Comparison of ENCODE assay signal across 12 cellular contexts in genomic region chr12:77814361-77814760, GRCh38.
"Had no signal": no experiment of that assay in that cellular context is flagged by ENCODE, and none has a peak within 500 bp of the region (broad histone marks: within the 10 kb centered on the region; RNA-seq: fewer than 3 reads in every experiment).

No MANE protein-coding gene starts in this region.

- H3K9me3 ChIP-seq: thoracic aorta had no signal

- H3K4me3 ChIP-seq: hepatocyte, thoracic aorta had no signal

- H3K4me3 Mint-ChIP-seq: activated naive CD8-positive, alpha-beta T cell; endodermal cell; stimulated activated naive CD8-positive, alpha-beta T cell treated with anti-CD3 and anti-CD28 coated beads, Interleukin-15, Interleukin-2, amounts not matched to agents 100 ng/mL and 50 ng/mL, for 24 hours had no signal

- ATAC-seq: activated CD4-positive, CD25-positive, alpha-beta regulatory T cell treated with anti-CD3 and anti-CD28 coated beads, Interleukin-2, amount 50 U/mL, for 24 hours had no signal

- H3K36me3 Mint-ChIP-seq: activated naive CD8-positive, alpha-beta T cell had no signal

- H3K27me3 ChIP-seq: hepatocyte had no signal

- H3K27ac Mint-ChIP-seq: activated naive CD8-positive, alpha-beta T cell; stimulated activated naive CD8-positive, alpha-beta T cell treated with anti-CD3 and anti-CD28 coated beads, Interleukin-15, Interleukin-2, amounts not matched to agents 100 ng/mL and 50 ng/mL, for 24 hours had no signal

- H2AFZ ChIP-seq: hepatocyte had no signal

- H3K79me2 ChIP-seq: hepatocyte had no signal

- DNase-seq: activated gamma-delta T cell; activated T-cell treated with anti-CD3 and anti-CD28 coated beads, Interleukin-2, amount 50 U/mL, for 1 hour; amygdala; endodermal cell; erythroblast; mesendoderm; stimulated activated CD4-positive, alpha-beta T cell treated with anti-CD3 and anti-CD28 coated beads, Interleukin-4, amount 100 ng/mL, for 24 hours had no signal

- H3K27ac ChIP-seq: hepatocyte, thoracic aorta had no signal

- H3K4me2 ChIP-seq: hepatocyte had no signal

- H3K36me3 ChIP-seq: thoracic aorta had no signal

- H3K9me3 Mint-ChIP-seq: endodermal cell; stimulated activated naive CD8-positive, alpha-beta T cell treated with anti-CD3 and anti-CD28 coated beads, Interleukin-15, Interleukin-2, amounts not matched to agents 100 ng/mL and 50 ng/mL, for 24 hours had no signal

- H3K27me3 Mint-ChIP-seq: activated naive CD8-positive, alpha-beta T cell; stimulated activated naive CD8-positive, alpha-beta T cell treated with anti-CD3 and anti-CD28 coated beads, Interleukin-15, Interleukin-2, amounts not matched to agents 100 ng/mL and 50 ng/mL, for 24 hours had no signal
